ENCODE assay signal across 12 cellular contexts in genomic region chr3:129491077-129491476, GRCh38. TPM values are rescaled to one million over a fixed set of nuclear protein-coding genes. Genes with fewer than 3 reads are reported as not detected.
DNase-seq lines count a peak whose midpoint lies in the region; ATAC-seq, FAIRE-seq and TF ChIP-seq lines count a peak whose summit lies in the region.
"Not testable (repeated sequence)": the region's sequence is repeated elsewhere in the genome, so short reads cannot be mapped to it uniquely, and the experiment has no call there.
"Had no signal": no experiment of that assay in that cellular context is flagged by ENCODE, and none has a peak within 500 bp of the region (broad histone marks: within the 10 kb centered on the region; RNA-seq: fewer than 3 reads in every experiment).

No MANE protein-coding gene starts in this region.

- not testable (repeated sequence) for H3K36me3 Mint-ChIP-seq in GM23338 (ENCODE audit: low read depth)

- intact Hi-C loops in K562 (cut with micrococcal nuclease) = loop anchor here (2.0 to 10.0 kb wide), 3 partner anchors 108 to 444 kb away; no protein-coding TSS in a partner anchor
- intact Hi-C loops in esophagus squamous epithelium (cut with DNase I) = loop anchor here (10.0 kb wide), 1 partner anchor 334 kb away; no protein-coding TSS in a partner anchor
- intact Hi-C loops in lower lobe of right lung (cut with DNase I) = not testable (repeated sequence)
- intact Hi-C loops in upper lobe of right lung (cut with DNase I) = loop anchor here (10.0 kb wide), 1 partner anchor 104 kb away; no protein-coding TSS in a partner anchor

- TF ChIP-seq POLR2A in K562 (conservative IDR thresholded peaks at IDR 0.05); esophagus squamous epithelium (IDR thresholded peaks at IDR 0.05): not testable (repeated sequence)

- DNase-seq in GM23338 (ENCODE audit: low spot score); K562 (ENCODE audit: extremely low read depth in 1 of 4, low spot score in 3 of 4); esophagus squamous epithelium (lab: John Stamatoyannopoulos, UW); lower lobe of right lung; upper lobe of right lung: not testable (repeated sequence)

- H3K79me2 ChIP-seq in GM23338 (replicated peaks; ENCODE audit: insufficient read depth); K562 (ENCODE audit: control insufficient read depth, insufficient read depth, low read length): not testable (repeated sequence)

- POLR2A ChIA-PET in K562 (lab: Yijun Ruan, JAX) = interaction anchor here (0.6 to 1.4 kb wide), 3 partner anchors 51 to 308 kb away, joined by 3 to 4 read pairs (median 3); partner anchors contain the start of genes IFT122 and MBD4

- H3K9me3 ChIP-seq in K562 (replicated peaks; ENCODE audit: control insufficient read depth, insufficient read depth, low read depth, low read length); esophagus squamous epithelium; lower lobe of right lung; skeletal muscle tissue (ENCODE audit: control insufficient read depth in 3 of 3, low read length in 3 of 3); upper lobe of right lung: not testable (repeated sequence)

- not testable (repeated sequence) for H3K4me3 ChIP-seq in GM23338; K562; esophagus squamous epithelium; lower lobe of right lung; skeletal muscle tissue (ENCODE audit: low read length in 3 of 3); upper lobe of right lung

- not testable (repeated sequence) for H3K36me3 ChIP-seq in GM23338 (ENCODE audit: insufficient read depth); K562 (ENCODE audit: control insufficient read depth, insufficient read depth, low read length); skeletal muscle tissue (ENCODE audit: control insufficient read depth in 3 of 3, insufficient read depth in 3 of 3, low read length in 3 of 3); upper lobe of right lung
- peaks cover 0 to 33% (median 0%) of the 10 kb centered on the region in 3 donors for H3K36me3 ChIP-seq in esophagus squamous epithelium
- peaks cover 24% of the 10 kb centered on the region for H3K36me3 ChIP-seq in lower lobe of right lung

- in situ Hi-C loops in K562 (cut with MboI) = loop anchor here (10.0 kb wide), 1 partner anchor 444 kb away; no protein-coding TSS in a partner anchor

- not testable (repeated sequence) for H3K4me3 Mint-ChIP-seq in GM23338

- TF ChIP-seq RAD21 in K562 (CRISPR knock-in tag; conservative IDR thresholded peaks at IDR 0.05 in 1 of 2, IDR thresholded peaks at IDR 0.05 in 1 of 2) = not testable (repeated sequence)

- CTCF ChIA-PET in K562 (lab: Yijun Ruan, JAX; ENCODE audit: low intra/inter-chr PET ratio) = interaction anchor here (0.7 kb wide), 1 partner anchor 334 kb away, joined by 4 read pairs; no protein-coding TSS in a partner anchor

- H3K27ac ChIP-seq in GM23338 (ENCODE audit: low read depth) = 0 out of 2 replicates have a peak overlapping the region, but pooled peaks have one; percentile 2
- not testable (repeated sequence) for H3K27ac ChIP-seq in K562 (ENCODE audit: extremely low read depth, low read depth, low read length)
- peak overlapping the region; percentile 55 to 82 (median 76) for H3K27ac ChIP-seq in esophagus squamous epithelium
- H3K27ac ChIP-seq in lower lobe of right lung = peak overlapping the region; percentile 76
- H3K27ac ChIP-seq in skeletal muscle tissue (ENCODE audit: low read depth, low read length) = peak overlapping the region; percentile 81
- H3K27ac ChIP-seq in upper lobe of right lung = peak overlapping the region; percentile 79

- H3F3A ChIP-seq in GM23338 (replicated peaks; ENCODE audit: low read depth) = not testable (repeated sequence)

- not testable (repeated sequence) for H3K9me1 ChIP-seq in K562 (ENCODE audit: control insufficient read depth, insufficient read depth, low read length)

- H3K9me3 Mint-ChIP-seq in GM23338 = not testable (repeated sequence)

- H3K4me1 ChIP-seq in GM23338 (ENCODE audit: insufficient read depth) (peaks cover 18% of the 10 kb centered on the region), esophagus squamous epithelium (peaks cover 1 to 39% (median 21%) of the 10 kb centered on the region in 3 donors), lower lobe of right lung (peaks cover 37% of the 10 kb centered on the region), skeletal muscle tissue (ENCODE audit: control insufficient read depth in 3 of 3, insufficient read depth in 3 of 3, low read length in 3 of 3) (peaks cover 28 to 35% (median 35%) of the 10 kb centered on the region in 3 donors), upper lobe of right lung (peaks cover 22% of the 10 kb centered on the region)
- not testable (repeated sequence) for H3K4me1 ChIP-seq in K562 (replicated peaks in 1 of 2; ENCODE audit: control insufficient read depth in 2 of 2, insufficient read depth in 2 of 2, low read length in 2 of 2)

- ATAC-seq in GM23338, K562, lower lobe of right lung, upper lobe of right lung: not testable (repeated sequence)

- FAIRE-seq in K562 (lab: Jason Lieb, UNC) = peak; percentile 40

- H3K27me3 ChIP-seq in GM23338 (ENCODE audit: insufficient read depth); K562 (ENCODE audit: control insufficient read depth in 2 of 2, insufficient read depth in 2 of 2, low read length in 2 of 2); esophagus squamous epithelium; lower lobe of right lung (ENCODE audit: low read depth); skeletal muscle tissue (ENCODE audit: control insufficient read depth in 3 of 3, insufficient read depth in 3 of 3, low read length in 3 of 3); upper lobe of right lung: not testable (repeated sequence)

- BruUV-seq in K562 (replicated peaks; lab: Mats Ljungman, UMichigan) = not testable (repeated sequence)

- H3K9me2 ChIP-seq in GM23338 (ENCODE audit: insufficient read depth) = not testable (repeated sequence)

- peaks cover 15% of the 10 kb centered on the region for H3K27me3 Mint-ChIP-seq in GM23338 (ENCODE audit: insufficient read depth, low read depth, poor library complexity)

- H3K4me1 Mint-ChIP-seq in GM23338 = peaks cover 35% of the 10 kb centered on the region

- not testable (repeated sequence) for H4K20me1 ChIP-seq in GM23338 (replicated peaks; ENCODE audit: insufficient read depth); K562 (replicated peaks; ENCODE audit: control insufficient read depth, insufficient read depth, low read length)

- TF ChIP-seq EP300 in K562 (IDR thresholded peaks at IDR 0.05; ENCODE audit: low read length) = not testable (repeated sequence)

- H3K27ac Mint-ChIP-seq in GM23338 = peak overlapping the region; percentile 96

- not testable (repeated sequence) for H2AFZ ChIP-seq in GM23338; K562 (ENCODE audit: low read depth, low read length)

- 46% methylated on average over 3 of the region's 4 CpGs for WGBS in K562 (ENCODE audit: insufficient coverage, low coverage, missing lambda C conversion rate)
- WGBS in esophagus squamous epithelium, 2 donors = 85 to 93% methylated on average over 2 to 3 of the region's 4 CpGs

- not testable (repeated sequence) for H3K9ac ChIP-seq in K562 (ENCODE audit: insufficient read depth in 1 of 2, low read depth in 2 of 2, low read length in 2 of 2)
- H3K9ac ChIP-seq in skeletal muscle tissue (ENCODE audit: low read depth in 1 of 3, low read length in 3 of 3) = peak overlapping the region in 1 of 3 donors; percentile 17

- not testable (repeated sequence) for H3K4me2 ChIP-seq in GM23338; K562 (ENCODE audit: insufficient read depth, low read length)

- TF ChIP-seq CTCF in GM23338 (conservative IDR thresholded peaks at IDR 0.05; ENCODE audit: low read depth in 2 of 2); K562 (IDR thresholded peaks at IDR 0.05 in 2 of 3, conservative IDR thresholded peaks at IDR 0.05 in 1 of 3; ENCODE audit: insufficient read depth in 2 of 3, low read depth in 1 of 3, low read length in 3 of 3); esophagus squamous epithelium (IDR thresholded peaks at IDR 0.05); lower lobe of right lung (IDR thresholded peaks at IDR 0.05); upper lobe of right lung (IDR thresholded peaks at IDR 0.05): not testable (repeated sequence)

RNA-seq across cellular contexts. Expression of gene RHO, which starts 37.4 kb away (rescaled TPM):
- not detected in 2 replicates for total RNA-seq in GM23338 (2014; rRNA removed; shearing (Covaris generic))
- polyA plus RNA-seq in GM23338 (2016; fragmentation: Nextera tagmentation; extraction: Ambion mirVana) (not detected in 2 replicates), K562 (2011; rRNA removed) (not detected in 2 replicates), K562 (2014; fragmentation: Illumina TruSeq; extraction: Trizol) (not detected in 2 replicates), K562 (2014; fragmentation: Nextera tagmentation; extraction: Ambion mirVana) (not detected), K562 (2014; rRNA removed) (not detected in 2 replicates)
- not detected in 2 replicates for total RNA-seq in K562 (2011; cell fraction: chromatin; rRNA removed; ENCODE audit: low replicate concordance)
- not detected in 2 replicates for total RNA-seq in K562 (2011; cell fraction: nucleolus; rRNA removed)
- total RNA-seq in K562 (2011; cell fraction: nucleoplasm; rRNA removed) = not detected in 2 replicates
- total RNA-seq in K562 (2014; rRNA removed) (not detected in 2 replicates), K562 (2014; rRNA removed; fragmentation: Illumina TruSeq; extraction: Trizol) (not detected in 2 replicates), K562 (2015; rRNA removed; fragmentation: Illumina TruSeq; extraction: Trizol) (not detected in 2 replicates), K562 (2021) (not detected in 2 replicates), esophagus squamous epithelium (not detected), lower lobe of right lung (not detected), skeletal muscle tissue (not detected), upper lobe of right lung (not detected)
- polyA plus RNA-seq in K562 (2011; cell fraction: cytosol; rRNA removed) = not detected in 2 replicates
- polyA plus RNA-seq in K562 (2011; cell fraction: nucleus; rRNA removed) = not detected in 2 replicates
- not detected in 2 replicates for polyA plus RNA-seq in K562 (2012)
- 0.06 TPM in 1 of 2 replicates, not detected in the other for polyA minus RNA-seq in K562 (2011; rRNA and poly(A)+ RNA removed)
- not detected in 2 replicates for polyA minus RNA-seq in K562 (2011; cell fraction: cytosol; rRNA and poly(A)+ RNA removed)
- not detected in 2 replicates for polyA minus RNA-seq in K562 (2011; cell fraction: nucleus; rRNA and poly(A)+ RNA removed)
- total RNA-seq: activated naive CD4-positive, alpha-beta T cell treated with anti-CD3 and anti-CD28 coated beads, Interleukin-2, amount 50 U/mL, for 72 hours; activated T-helper 1 cell treated with anti-CD3 and anti-CD28 coated beads, Interleukin-12 subunit alpha, Interleukin-12 subunit beta, Interleukin-2, Interleukin-4 antibody, amounts not matched to agents 30 ng/mL and 10 ng/mL and 1 ng/mL, durations not matched to agents 14 hours and 24 hours and 36 hours; CD8-positive, alpha-beta memory T cell; left ventricle myocardium superior had no signal
- polyA plus RNA-seq: CD8-positive, alpha-beta memory T cell; esophagus; ovary had no signal

RNA-seq across cellular contexts. Expression of gene IFT122, which starts 51.1 kb away (rescaled TPM):
- 30.2 and 38.8 TPM in 2 replicates for total RNA-seq in GM23338 (2014; rRNA removed; shearing (Covaris generic))
- polyA plus RNA-seq in GM23338 (2016; fragmentation: Nextera tagmentation; extraction: Ambion mirVana) (10.2 and 10.9 TPM in 2 replicates), K562 (2011; rRNA removed) (11.5 and 15.5 TPM in 2 replicates), K562 (2014; fragmentation: Illumina TruSeq; extraction: Trizol) (8.4 and 9.0 TPM in 2 replicates), K562 (2014; fragmentation: Nextera tagmentation; extraction: Ambion mirVana) (1 to 10 TPM; 2.4 to 7.0 TPM), K562 (2014; rRNA removed) (9.6 and 11.1 TPM in 2 replicates)
- 118 and 123 TPM in 2 replicates for total RNA-seq in K562 (2011; cell fraction: chromatin; rRNA removed; ENCODE audit: low replicate concordance)
- 58.6 and 64.5 TPM in 2 replicates for total RNA-seq in K562 (2011; cell fraction: nucleolus; rRNA removed)
- total RNA-seq in K562 (2011; cell fraction: nucleoplasm; rRNA removed) = 64.7 and 77.3 TPM in 2 replicates
- total RNA-seq in K562 (2014; rRNA removed) (7.0 and 8.8 TPM in 2 replicates), K562 (2014; rRNA removed; fragmentation: Illumina TruSeq; extraction: Trizol) (7.1 and 8.4 TPM in 2 replicates), K562 (2015; rRNA removed; fragmentation: Illumina TruSeq; extraction: Trizol) (7.7 and 8.2 TPM in 2 replicates), K562 (2021) (11.1 and 12.9 TPM in 2 replicates), esophagus squamous epithelium (10 to 100 TPM in 2 of 4 donors, 1 to 10 TPM in 2; 6.0 to 26.5 (median 11.5) TPM), lower lobe of right lung (29.9 TPM), skeletal muscle tissue (42.3 TPM), upper lobe of right lung (26.5 TPM)
- 11.0 and 12.7 TPM in 2 replicates for polyA plus RNA-seq in K562 (2011; cell fraction: cytosol; rRNA removed)
- 45.8 and 67.6 TPM in 2 replicates for polyA plus RNA-seq in K562 (2011; cell fraction: nucleus; rRNA removed)
- polyA plus RNA-seq in K562 (2012) = 12.8 and 21.8 TPM in 2 replicates
- polyA minus RNA-seq in K562 (2011; rRNA and poly(A)+ RNA removed) = 26.7 and 28.2 TPM in 2 replicates
- polyA minus RNA-seq in K562 (2011; cell fraction: cytosol; rRNA and poly(A)+ RNA removed) = 7.8 and 15.9 TPM in 2 replicates
- polyA minus RNA-seq in K562 (2011; cell fraction: nucleus; rRNA and poly(A)+ RNA removed) = 24.5 and 32.7 TPM in 2 replicates

RNA-seq across cellular contexts. Expression of gene MBD4, which starts 51.3 kb away (rescaled TPM):
- total RNA-seq in GM23338 (2014; rRNA removed; shearing (Covaris generic)) = 26.4 and 33.9 TPM in 2 replicates
- polyA plus RNA-seq in GM23338 (2016; fragmentation: Nextera tagmentation; extraction: Ambion mirVana) (51.8 and 59.3 TPM in 2 replicates), K562 (2011; rRNA removed) (60.2 and 63.9 TPM in 2 replicates), K562 (2014; fragmentation: Illumina TruSeq; extraction: Trizol) (43.5 and 49.1 TPM in 2 replicates), K562 (2014; fragmentation: Nextera tagmentation; extraction: Ambion mirVana) (10 to 100 TPM; 13.3 to 16.6 TPM), K562 (2014; rRNA removed) (39.0 and 48.0 TPM in 2 replicates)
- 34.9 and 102 TPM in 2 replicates for total RNA-seq in K562 (2011; cell fraction: chromatin; rRNA removed; ENCODE audit: low replicate concordance)
- total RNA-seq in K562 (2011; cell fraction: nucleolus; rRNA removed) = 20.8 and 23.4 TPM in 2 replicates
- 40.0 and 49.9 TPM in 2 replicates for total RNA-seq in K562 (2011; cell fraction: nucleoplasm; rRNA removed)
- total RNA-seq in K562 (2014; rRNA removed) (28.4 and 32.8 TPM in 2 replicates), K562 (2014; rRNA removed; fragmentation: Illumina TruSeq; extraction: Trizol) (41.7 and 49.6 TPM in 2 replicates), K562 (2015; rRNA removed; fragmentation: Illumina TruSeq; extraction: Trizol) (47.4 and 55.1 TPM in 2 replicates), K562 (2021) (36.3 and 37.9 TPM in 2 replicates), esophagus squamous epithelium (10 to 100 TPM; 10.9 to 21.5 (median 17.6) TPM), lower lobe of right lung (38.8 TPM), skeletal muscle tissue (7.8 TPM), upper lobe of right lung (36.4 TPM)
- 13.2 and 24.9 TPM in 2 replicates for polyA plus RNA-seq in K562 (2011; cell fraction: cytosol; rRNA removed)
- 94.0 and 147 TPM in 2 replicates for polyA plus RNA-seq in K562 (2011; cell fraction: nucleus; rRNA removed)
- polyA plus RNA-seq in K562 (2012) = 27.5 and 38.7 TPM in 2 replicates
- 46.8 and 52.4 TPM in 2 replicates for polyA minus RNA-seq in K562 (2011; rRNA and poly(A)+ RNA removed)
- polyA minus RNA-seq in K562 (2011; cell fraction: cytosol; rRNA and poly(A)+ RNA removed) = 12.2 and 21.6 TPM in 2 replicates
- 42.0 and 96.6 TPM in 2 replicates for polyA minus RNA-seq in K562 (2011; cell fraction: nucleus; rRNA and poly(A)+ RNA removed)

RNA-seq across cellular contexts. Expression of gene H1-8, which starts 51.9 kb away (rescaled TPM):
- total RNA-seq in GM23338 (2014; rRNA removed; shearing (Covaris generic)) = not detected in 2 replicates
- polyA plus RNA-seq in GM23338 (2016; fragmentation: Nextera tagmentation; extraction: Ambion mirVana) (not detected in 2 replicates), K562 (2011; rRNA removed) (not detected in 2 replicates), K562 (2014; fragmentation: Illumina TruSeq; extraction: Trizol) (not detected in 2 replicates), K562 (2014; fragmentation: Nextera tagmentation; extraction: Ambion mirVana) (not detected), K562 (2014; rRNA removed) (not detected in 2 replicates)
- not detected in 2 replicates for total RNA-seq in K562 (2011; cell fraction: chromatin; rRNA removed; ENCODE audit: low replicate concordance)
- not detected in 2 replicates for total RNA-seq in K562 (2011; cell fraction: nucleolus; rRNA removed)
- not detected in 2 replicates for total RNA-seq in K562 (2011; cell fraction: nucleoplasm; rRNA removed)
- total RNA-seq in K562 (2014; rRNA removed) (not detected in 2 replicates), K562 (2014; rRNA removed; fragmentation: Illumina TruSeq; extraction: Trizol) (not detected in 2 replicates), K562 (2015; rRNA removed; fragmentation: Illumina TruSeq; extraction: Trizol) (not detected in 2 replicates), K562 (2021) (not detected in 2 replicates), esophagus squamous epithelium (not detected), lower lobe of right lung (not detected), skeletal muscle tissue (not detected), upper lobe of right lung (not detected)
- not detected in 2 replicates for polyA plus RNA-seq in K562 (2011; cell fraction: cytosol; rRNA removed)
- not detected in 2 replicates for polyA plus RNA-seq in K562 (2011; cell fraction: nucleus; rRNA removed)
- not detected in 2 replicates for polyA plus RNA-seq in K562 (2012)
- polyA minus RNA-seq in K562 (2011; rRNA and poly(A)+ RNA removed) = not detected in 2 replicates
- polyA minus RNA-seq in K562 (2011; cell fraction: cytosol; rRNA and poly(A)+ RNA removed) = not detected in 2 replicates
- not detected in 2 replicates for polyA minus RNA-seq in K562 (2011; cell fraction: nucleus; rRNA and poly(A)+ RNA removed)
- total RNA-seq: activated naive CD4-positive, alpha-beta T cell treated with anti-CD3 and anti-CD28 coated beads, Interleukin-2, amount 50 U/mL, for 72 hours; activated T-helper 1 cell treated with anti-CD3 and anti-CD28 coated beads, Interleukin-12 subunit alpha, Interleukin-12 subunit beta, Interleukin-2, Interleukin-4 antibody, amounts not matched to agents 30 ng/mL and 10 ng/mL and 1 ng/mL, durations not matched to agents 14 hours and 24 hours and 36 hours; CD8-positive, alpha-beta memory T cell; left ventricle myocardium superior; ovary had no signal
- polyA plus RNA-seq: CD8-positive, alpha-beta memory T cell; esophagus had no signal
